Comparison of ENCODE assay signal across 27 cellular contexts in the genomic region with DNA sequence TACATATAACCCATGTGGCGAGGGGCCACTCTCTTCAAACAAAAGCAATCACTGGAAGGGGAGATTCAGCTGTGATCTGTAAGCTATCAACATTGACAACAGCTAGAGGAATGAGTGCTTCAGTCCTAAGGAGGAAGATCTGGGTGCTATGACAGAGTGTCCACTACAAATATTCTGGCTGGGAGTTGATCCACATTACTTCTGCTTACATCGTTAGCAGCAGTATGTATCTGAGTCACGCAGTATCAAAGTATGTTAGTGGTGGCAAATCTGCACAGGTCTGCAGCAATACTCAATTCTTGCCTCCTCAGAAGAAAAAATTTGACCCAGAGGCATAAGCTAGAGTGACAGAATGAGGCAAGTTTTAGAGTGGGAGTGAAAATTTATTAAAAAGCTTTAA.
"Had no signal": no experiment of that assay in that cellular context is flagged by ENCODE, and none has a peak within 500 bp of the region (broad histone marks: within the 10 kb centered on the region; RNA-seq: fewer than 3 reads in every experiment).

No MANE protein-coding gene starts in this region.

- H3K36me3 Mint-ChIP-seq: mesothelial cell of epicardium, naive B cell had no signal

- H3K4me1 Mint-ChIP-seq: naive B cell had no signal

- H3K4me3 Mint-ChIP-seq: dendritic cell treated with granulocyte-macrophage colony-stimulating factor and Interleukin-4, amounts not matched to agents 40 ng/mL and 50 ng/mL, for 4 days; effector memory CD8-positive, alpha-beta T cell; endodermal cell; mesothelial cell of epicardium; naive B cell had no signal

- ATAC-seq: effector memory CD8-positive, alpha-beta T cell; esophagus mucosa; gastrocnemius medialis; heart right ventricle; left cardiac atrium; left lung; left ventricle myocardium superior; lower lobe of right lung; mucosa of descending colon had no signal

- H3K9me3 ChIP-seq: colonic mucosa, esophagus squamous epithelium, gastrocnemius medialis, heart right ventricle, left lung, lower lobe of right lung, mucosa of descending colon had no signal

- DNase-seq: colonic mucosa; cortex of kidney; effector CD8-positive, alpha-beta T cell; effector memory CD8-positive, alpha-beta T cell; endodermal cell; esophagus squamous epithelium; foreskin fibroblast; foreskin melanocyte; gastrocnemius medialis; glutamatergic neuron; head of caudate nucleus; heart right ventricle; hippocampal formation; left cardiac atrium; left lung; left ventricle myocardium superior; lower lobe of right lung; mesenchymal stem cell; mucosa of descending colon; naive B cell had no signal

- FAIRE-seq: endometrium, islet of Langerhans, keratinocyte had no signal

- H3K27ac ChIP-seq: colonic mucosa, epithelial cell of prostate, esophagus squamous epithelium, gastrocnemius medialis, left lung, lower lobe of right lung had no signal

- H3K27me3 ChIP-seq: colonic mucosa, esophagus squamous epithelium, gastrocnemius medialis, heart right ventricle, left lung had no signal

- H3K9me3 Mint-ChIP-seq: dendritic cell treated with granulocyte-macrophage colony-stimulating factor and Interleukin-4, amounts not matched to agents 40 ng/mL and 50 ng/mL, for 4 days; endodermal cell; mesothelial cell of epicardium had no signal

- H3K36me3 ChIP-seq: colonic mucosa, esophagus squamous epithelium, gastrocnemius medialis, heart right ventricle, left lung, lower lobe of right lung had no signal

- H3K4me1 ChIP-seq: colonic mucosa, esophagus squamous epithelium, gastrocnemius medialis, left lung, lower lobe of right lung had no signal

- H3K27me3 Mint-ChIP-seq: dendritic cell treated with granulocyte-macrophage colony-stimulating factor and Interleukin-4, amounts not matched to agents 40 ng/mL and 50 ng/mL, for 4 days; effector memory CD8-positive, alpha-beta T cell; naive B cell had no signal

- H3K27ac Mint-ChIP-seq: dendritic cell treated with granulocyte-macrophage colony-stimulating factor and Interleukin-4, amounts not matched to agents 40 ng/mL and 50 ng/mL, for 4 days; effector memory CD8-positive, alpha-beta T cell; endodermal cell; mesothelial cell of epicardium; naive B cell had no signal

- H3K4me3 ChIP-seq: colonic mucosa, esophagus squamous epithelium, gastrocnemius medialis, heart right ventricle, left lung, lower lobe of right lung, mucosa of descending colon had no signal
